Comparison of ENCODE assay signal across 13 cellular contexts in the genomic region with DNA sequence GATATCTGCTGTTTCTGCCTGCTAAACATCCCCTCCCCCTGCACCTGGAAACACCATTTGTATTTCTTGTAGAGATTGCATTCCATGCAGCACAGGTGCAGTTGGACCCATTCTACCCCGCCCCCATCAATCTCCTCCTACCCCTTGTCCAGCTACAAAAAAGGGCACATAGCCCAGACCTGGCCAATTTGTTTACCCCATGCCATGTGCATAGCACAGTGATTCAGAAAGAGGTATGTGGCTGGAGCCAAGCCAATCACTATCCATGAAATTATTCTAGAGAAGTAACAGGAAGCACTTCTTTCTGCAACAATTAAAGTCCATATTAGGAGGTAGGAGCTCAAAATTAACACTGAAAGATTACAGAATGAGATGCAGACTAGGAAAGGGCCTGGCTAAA. TPM values are rescaled to one million over a fixed set of nuclear protein-coding genes. Genes with fewer than 3 reads are reported as not detected.
DNase-seq lines count a peak whose midpoint lies in the region; ATAC-seq and TF ChIP-seq lines count a peak whose summit lies in the region.
"Had no signal": no experiment of that assay in that cellular context is flagged by ENCODE, and none has a peak within 500 bp of the region (broad histone marks: within the 10 kb centered on the region; RNA-seq: fewer than 3 reads in every experiment).

No MANE protein-coding gene starts in this region.

- TF ChIP-seq CTCF in AG10803 (conservative IDR thresholded peaks at IDR 0.05; ENCODE audit: low read length) (no peak), mammary epithelial cell (conservative IDR thresholded peaks at IDR 0.05 in 1 of 2, IDR thresholded peaks at IDR 0.05 in 1 of 2; ENCODE audit: extremely low read depth in 1 of 2, insufficient read depth in 1 of 2, low read depth in 1 of 2, low read length in 2 of 2) (no peak), mesothelial cell of epicardium (IDR thresholded peaks at IDR 0.05; ENCODE audit: unreplicated experiment) (no peak)

- BruUV-seq in mammary epithelial cell (replicated peaks; lab: Mats Ljungman, UMichigan) = no TSS peak

- DNase-seq in AG10803 (ENCODE audit: low read depth) (peak; percentile 88), LoVo (ENCODE audit: low spot score) (peak; percentile 40), mammary epithelial cell (peak; percentile 64), mesothelial cell of epicardium (ENCODE audit: low spot score in 2 of 2, unreplicated experiment in 2 of 2) (no peak), posterior vena cava (ENCODE audit: low spot score) (no peak), cerebellar cortex (ENCODE audit: low spot score) (no peak), middle frontal gyrus (ENCODE audit: extremely low spot score, low spot score) (no peak)
- DNase-seq: activated naive CD8-positive, alpha-beta T cell treated with anti-CD3 and anti-CD28 coated beads, Interleukin-2, amount 10 ng/mL, durations not matched to agents 7 days and 5 days; CD8-positive, alpha-beta memory T cell; KG1 had no signal

- no peaks in the 10 kb centered on the region for H3K9me3 ChIP-seq in mammary epithelial cell (replicated peaks; ENCODE audit: insufficient read depth, low read length)
- H3K9me3 ChIP-seq: right atrium auricular region had no signal

- in situ Hi-C loops in mammary epithelial cell (cut with MboI; ENCODE audit: low sequenced_read_pairs in 2 of 2) = loop anchor here in 1 of 2 donors (25.0 kb wide), 1 partner anchor 435 kb away; no protein-coding TSS in a partner anchor

- 0% methylated on average over 1 of the region's 1 CpG for WGBS in mammary epithelial cell (ENCODE audit: low coverage, missing lambda C conversion rate)

- no peaks in the 10 kb centered on the region for H3K36me3 ChIP-seq in mammary epithelial cell (ENCODE audit: insufficient read depth, low read length)
- H3K36me3 ChIP-seq: right atrium auricular region had no signal

- intact Hi-C loops in mammary epithelial cell (cut with micrococcal nuclease) (loop anchor here (1.0 kb wide), 1 partner anchor 269 kb away; no protein-coding TSS in a partner anchor), posterior vena cava (cut with DNase I) (no loop called here)

- no peak overlapping the region for H3K9ac ChIP-seq in mammary epithelial cell (ENCODE audit: insufficient read depth, low read length)

- peaks cover 11% of the 10 kb centered on the region for H3K36me3 Mint-ChIP-seq in mesothelial cell of epicardium
- H3K36me3 Mint-ChIP-seq: activated naive CD8-positive, alpha-beta T cell treated with anti-CD3 and anti-CD28 coated beads, Interleukin-2, amount 10 ng/mL, durations not matched to agents 7 days and 5 days; CD8-positive, alpha-beta memory T cell had no signal

- CTCF ChIA-PET in mammary epithelial cell (lab: Charles Lee; ENCODE audit: low non-redundant PET) = interaction anchor here (0.6 to 0.7 kb wide), 3 partner anchors 51 to 1657 kb away, joined by 3 read pairs; no protein-coding TSS in a partner anchor

- H3K27me3 ChIP-seq in mammary epithelial cell (ENCODE audit: insufficient read depth, low read length) = no peaks in the 10 kb centered on the region
- H3K27me3 ChIP-seq: hepatocyte, right atrium auricular region had no signal

- no peak overlapping the region for H3K27ac ChIP-seq in mammary epithelial cell (ENCODE audit: insufficient read depth, low read depth, low read length)
- H3K27ac ChIP-seq: hepatocyte, right atrium auricular region had no signal

- peaks cover 19% of the 10 kb centered on the region for H3K4me1 Mint-ChIP-seq in mesothelial cell of epicardium

- H4K20me1 ChIP-seq in mammary epithelial cell (ENCODE audit: insufficient read depth, low read length) = no peaks in the 10 kb centered on the region

- H2AFZ ChIP-seq in mammary epithelial cell (ENCODE audit: low read depth, low read length) = no peak overlapping the region
- H2AFZ ChIP-seq: hepatocyte had no signal

- H3K27me3 Mint-ChIP-seq in mesothelial cell of epicardium (ENCODE audit: low read depth) = no peaks in the 10 kb centered on the region

- H3K79me2 ChIP-seq in mammary epithelial cell (ENCODE audit: insufficient read depth, low read length) = no peaks in the 10 kb centered on the region
- H3K79me2 ChIP-seq: hepatocyte had no signal

- peaks cover 19% of the 10 kb centered on the region for H3K4me1 ChIP-seq in mammary epithelial cell (ENCODE audit: insufficient read depth, low read length)
- H3K4me1 ChIP-seq: right atrium auricular region had no signal

- no peak overlapping the region for H3K4me3 Mint-ChIP-seq in mesothelial cell of epicardium
- H3K4me3 Mint-ChIP-seq: activated naive CD8-positive, alpha-beta T cell treated with anti-CD3 and anti-CD28 coated beads, Interleukin-2, amount 10 ng/mL, durations not matched to agents 7 days and 5 days; CD8-positive, alpha-beta memory T cell had no signal

- peaks cover 14% of the 10 kb centered on the region for H3K9me3 Mint-ChIP-seq in mesothelial cell of epicardium
- H3K9me3 Mint-ChIP-seq: activated naive CD8-positive, alpha-beta T cell treated with anti-CD3 and anti-CD28 coated beads, Interleukin-2, amount 10 ng/mL, durations not matched to agents 7 days and 5 days; CD8-positive, alpha-beta memory T cell had no signal

- H3K4me3 ChIP-seq in AG10803 (ENCODE audit: low read length) = no peak overlapping the region
- H3K4me3 ChIP-seq in mammary epithelial cell (replicated peaks in 1 of 3; ENCODE audit: insufficient read depth in 1 of 3, low read depth in 2 of 3, low read length in 3 of 3) = no peak overlapping the region
- H3K4me3 ChIP-seq: hepatocyte, right atrium auricular region had no signal

- peak overlapping the region; percentile 7 for H3K4me2 ChIP-seq in mammary epithelial cell (ENCODE audit: insufficient read depth, low read depth, low read length)
- H3K4me2 ChIP-seq: hepatocyte had no signal

- H3K27ac Mint-ChIP-seq in mesothelial cell of epicardium = peak overlapping the region; percentile 51
- H3K27ac Mint-ChIP-seq: activated naive CD8-positive, alpha-beta T cell treated with anti-CD3 and anti-CD28 coated beads, Interleukin-2, amount 10 ng/mL, durations not matched to agents 7 days and 5 days had no signal

- dilution Hi-C loops in mammary epithelial cell (cut with HindIII; ENCODE audit: low sequenced_read_pairs) = no loop called here

- no peak for ATAC-seq in HG03196 (IDR thresholded peaks at IDR 0.05; ENCODE audit: unreplicated experiment)

RNA-seq across cellular contexts. Expression of a gene that starts 20.2 kb away (rescaled TPM):
- 10 to 100 TPM; 33.9 to 53.5 TPM for total RNA-seq in mammary epithelial cell
- polyA plus RNA-seq in mammary epithelial cell = 12.7 TPM
- 20.8 TPM for polyA minus RNA-seq in mammary epithelial cell
- total RNA-seq in mesothelial cell of epicardium = 34.7 to 38.7 TPM (median 37.6 TPM) in 3 replicates
- total RNA-seq in posterior vena cava = 10 to 100 TPM; 22.8 to 23.8 TPM

Comparison
In these comparisons a context has a peak if more than half of its experiments do, and no peak if none do; other contexts are left out.
1. DNase-seq: peak in AG10803 (single experiment), LoVo (single experiment) and mammary epithelial cell (single experiment); none in mesothelial cell of epicardium (0 of 2), posterior vena cava (single experiment), cerebellar cortex (single experiment) and middle frontal gyrus (single experiment).